ENCODE assay signal across 10 cellular contexts in genomic region chr1:15337656-15338402, GRCh38.
DNase-seq lines count a peak whose midpoint lies in the region; ATAC-seq and TF ChIP-seq lines count a peak whose summit lies in the region.
"Had no signal": no experiment of that assay in that cellular context is flagged by ENCODE, and none has a peak within 500 bp of the region (broad histone marks: within the 10 kb centered on the region; RNA-seq: fewer than 3 reads in every experiment).

No MANE protein-coding gene starts in this region.

- H3K4me3 ChIP-seq in SJCRH30 (no peak overlapping the region), fibroblast of the aortic adventitia (ENCODE audit: low read depth, low read length) (no peak overlapping the region)

- no peak for ATAC-seq in CD4-positive, alpha-beta T cell (ENCODE audit: poor library complexity)

- intact Hi-C loops in CD4-positive, alpha-beta T cell (cut with DNase I, micrococcal nuclease), result no loop called here
- intact Hi-C loops in activated T-helper 1 cell treated with anti-CD3 and anti-CD28 coated beads, Interleukin-12 subunit alpha, Interleukin-12 subunit beta, Interleukin-2, Interleukin-4 antibody, amounts not matched to agents 30 ng/mL and 10 ng/mL and 1 ng/mL, durations not matched to agents 14 hours and 24 hours and 36 hours (cut with micrococcal nuclease), result no loop called here

- TF ChIP-seq CTCF in fibroblast of the aortic adventitia (IDR thresholded peaks at IDR 0.05; ENCODE audit: insufficient read depth, low read length), result no peak
- TF ChIP-seq CTCF in CD4-positive, alpha-beta T cell (IDR thresholded peaks at IDR 0.05), result no peak

- H3K36me3 ChIP-seq in SJCRH30, result no peaks in the 10 kb centered on the region

- POLR2A ChIA-PET in CD4-positive, alpha-beta T cell (lab: Charles Lee), result no interaction called here

- H3K9me3 Mint-ChIP-seq in CD4-positive, alpha-beta T cell, result no peaks in the 10 kb centered on the region
- H3K9me3 Mint-ChIP-seq in activated T-helper 1 cell treated with anti-CD3 and anti-CD28 coated beads, Interleukin-12 subunit alpha, Interleukin-12 subunit beta, Interleukin-2, Interleukin-4 antibody, amounts not matched to agents 30 ng/mL and 10 ng/mL and 1 ng/mL, durations not matched to agents 14 hours and 24 hours and 36 hours, result no peaks in the 10 kb centered on the region

- DNase-seq in EL, result peak; percentile 92
- DNase-seq in SJCRH30, result peak; percentile 80 to 85
- peak; percentile 76 for DNase-seq in fibroblast of the aortic adventitia (ENCODE audit: low read depth)
- DNase-seq in renal cortical epithelial cell (ENCODE audit: low read depth), result peak; percentile 77
- DNase-seq in activated CD4-positive, alpha-beta T cell treated with anti-CD3 and anti-CD28 coated beads for 48 hours, result no peak
- DNase-seq in CD4-positive, alpha-beta T cell, result no peak
- DNase-seq in activated T-helper 1 cell treated with anti-CD3 and anti-CD28 coated beads, Interleukin-12 subunit alpha, Interleukin-12 subunit beta, Interleukin-2, Interleukin-4 antibody, amounts not matched to agents 30 ng/mL and 10 ng/mL and 1 ng/mL, durations not matched to agents 14 hours and 24 hours and 36 hours (ENCODE audit: low spot score), result no peak
- DNase-seq in stimulated activated CD4-positive, alpha-beta T cell treated with anti-CD3 and anti-CD28 coated beads, Interleukin-4, amount 100 ng/mL, for 24 hours, result no peak
- DNase-seq: erythroblast, NCI-H526 had no signal

- peak overlapping the region; percentile 90 for H3K27ac ChIP-seq in SJCRH30
- no peak overlapping the region for H3K27ac ChIP-seq in CD4-positive, alpha-beta T cell (ENCODE audit: low read depth, low read length)

- H3K27ac Mint-ChIP-seq in CD4-positive, alpha-beta T cell, result no peak overlapping the region
- no peak overlapping the region for H3K27ac Mint-ChIP-seq in activated T-helper 1 cell treated with anti-CD3 and anti-CD28 coated beads, Interleukin-12 subunit alpha, Interleukin-12 subunit beta, Interleukin-2, Interleukin-4 antibody, amounts not matched to agents 30 ng/mL and 10 ng/mL and 1 ng/mL, durations not matched to agents 14 hours and 24 hours and 36 hours

- H3K4me1 Mint-ChIP-seq in CD4-positive, alpha-beta T cell (ENCODE audit: low read depth), result no peaks in the 10 kb centered on the region
- peaks cover 18% of the 10 kb centered on the region for H3K4me1 Mint-ChIP-seq in activated T-helper 1 cell treated with anti-CD3 and anti-CD28 coated beads, Interleukin-12 subunit alpha, Interleukin-12 subunit beta, Interleukin-2, Interleukin-4 antibody, amounts not matched to agents 30 ng/mL and 10 ng/mL and 1 ng/mL, durations not matched to agents 14 hours and 24 hours and 36 hours (ENCODE audit: low read depth)

- no peak overlapping the region for H3K4me3 Mint-ChIP-seq in CD4-positive, alpha-beta T cell
- no peak overlapping the region for H3K4me3 Mint-ChIP-seq in activated T-helper 1 cell treated with anti-CD3 and anti-CD28 coated beads, Interleukin-12 subunit alpha, Interleukin-12 subunit beta, Interleukin-2, Interleukin-4 antibody, amounts not matched to agents 30 ng/mL and 10 ng/mL and 1 ng/mL, durations not matched to agents 14 hours and 24 hours and 36 hours

- peaks cover 17% of the 10 kb centered on the region for H3K4me1 ChIP-seq in SJCRH30

- H3K27me3 ChIP-seq in SJCRH30, result no peaks in the 10 kb centered on the region
- no peaks in the 10 kb centered on the region for H3K27me3 ChIP-seq in CD4-positive, alpha-beta T cell (ENCODE audit: control insufficient read depth, insufficient read depth, low read length)

- CTCF ChIA-PET in CD4-positive, alpha-beta T cell (lab: Charles Lee), result no interaction called here

- peaks cover 14% of the 10 kb centered on the region for H3K27me3 Mint-ChIP-seq in CD4-positive, alpha-beta T cell
- H3K27me3 Mint-ChIP-seq in activated T-helper 1 cell treated with anti-CD3 and anti-CD28 coated beads, Interleukin-12 subunit alpha, Interleukin-12 subunit beta, Interleukin-2, Interleukin-4 antibody, amounts not matched to agents 30 ng/mL and 10 ng/mL and 1 ng/mL, durations not matched to agents 14 hours and 24 hours and 36 hours (ENCODE audit: insufficient read depth), result peaks cover 23% of the 10 kb centered on the region

- H3K36me3 Mint-ChIP-seq in CD4-positive, alpha-beta T cell (ENCODE audit: low read depth), result no peaks in the 10 kb centered on the region
- peaks cover 1% of the 10 kb centered on the region for H3K36me3 Mint-ChIP-seq in activated T-helper 1 cell treated with anti-CD3 and anti-CD28 coated beads, Interleukin-12 subunit alpha, Interleukin-12 subunit beta, Interleukin-2, Interleukin-4 antibody, amounts not matched to agents 30 ng/mL and 10 ng/mL and 1 ng/mL, durations not matched to agents 14 hours and 24 hours and 36 hours (ENCODE audit: low read depth)

- H3K9me3 ChIP-seq in SJCRH30 (replicated peaks), result no peaks in the 10 kb centered on the region
- H3K9me3 ChIP-seq in CD4-positive, alpha-beta T cell (ENCODE audit: control insufficient read depth, low read length), result no peaks in the 10 kb centered on the region

Comparison
In these comparisons a context has a peak if more than half of its experiments do, and no peak if none do; other contexts are left out.
1. DNase-seq: peak in EL (single experiment), SJCRH30 (2 of 2), fibroblast of the aortic adventitia (single experiment) and renal cortical epithelial cell (single experiment); none in activated CD4-positive, alpha-beta T cell treated with anti-CD3 and anti-CD28 coated beads for 48 hours (single experiment), CD4-positive, alpha-beta T cell (0 of 10), activated T-helper 1 cell treated with anti-CD3 and anti-CD28 coated beads, Interleukin-12 subunit alpha, Interleukin-12 subunit beta, Interleukin-2, Interleukin-4 antibody, amounts not matched to agents 30 ng/mL and 10 ng/mL and 1 ng/mL, durations not matched to agents 14 hours and 24 hours and 36 hours (single experiment) and stimulated activated CD4-positive, alpha-beta T cell treated with anti-CD3 and anti-CD28 coated beads, Interleukin-4, amount 100 ng/mL, for 24 hours (single experiment).